Comparison of ENCODE assay signal across 9 cellular contexts in the genomic region with DNA sequence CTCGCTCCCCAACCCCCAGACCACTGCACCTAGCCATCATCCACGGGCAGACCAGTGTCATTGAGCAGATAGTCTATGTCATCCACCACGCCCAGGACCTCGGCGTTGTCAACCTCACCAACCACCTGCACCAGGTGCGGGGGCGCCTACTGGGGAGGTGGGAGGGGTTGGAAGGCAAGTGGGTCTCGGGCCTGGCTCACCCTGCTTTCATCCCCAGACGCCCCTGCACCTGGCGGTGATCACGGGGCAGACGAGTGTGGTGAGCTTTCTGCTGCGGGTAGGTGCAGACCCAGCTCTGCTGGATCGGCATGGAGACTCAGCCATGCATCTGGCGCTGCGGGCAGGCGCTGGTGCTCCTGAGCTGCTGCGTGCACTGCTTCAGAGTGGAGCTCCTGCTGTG. TPM values are rescaled to one million over a fixed set of nuclear protein-coding genes. Genes with fewer than 3 reads are reported as not detected.
DNase-seq lines count a peak whose midpoint lies in the region; ATAC-seq and TF ChIP-seq lines count a peak whose summit lies in the region.
"Had no signal": no experiment of that assay in that cellular context is flagged by ENCODE, and none has a peak within 500 bp of the region (broad histone marks: within the 10 kb centered on the region; RNA-seq: fewer than 3 reads in every experiment).

No MANE protein-coding gene starts in this region.

- H3K9ac ChIP-seq in Loucy (ENCODE audit: low read depth, low read length, poor library complexity, severe bottlenecking) (peak overlapping the region; percentile 58), neural progenitor cell (no peak overlapping the region)

- H3K27ac ChIP-seq in angular gyrus (ENCODE audit: low read depth, low read length): peak overlapping the region; percentile 73
- no peak overlapping the region for H3K27ac ChIP-seq in neural progenitor cell

- peaks cover 19% of the 10 kb centered on the region for H3K4me1 Mint-ChIP-seq in neural progenitor cell

- H2AFZ ChIP-seq in Loucy (ENCODE audit: low read length) (peak overlapping the region; percentile 83; the same call in 1 of the 2 replicates), neural progenitor cell (replicated peaks) (no peak overlapping the region)

- H3K36me3 ChIP-seq in Loucy (ENCODE audit: insufficient read depth, low read length): peaks cover 7% of the 10 kb centered on the region; the same call in 1 of the 2 replicates
- no peaks in the 10 kb centered on the region for H3K36me3 ChIP-seq in neural progenitor cell

- H3K9me3 ChIP-seq in Loucy (ENCODE audit: insufficient read depth, low read depth, low read length) (no peaks in the 10 kb centered on the region), neural progenitor cell (ENCODE audit: low read depth) (no peaks in the 10 kb centered on the region)

- no peak overlapping the region for H3K27ac Mint-ChIP-seq in neural progenitor cell

- H3K4me1 ChIP-seq in Loucy (ENCODE audit: insufficient read depth, low read length, poor library complexity, severe bottlenecking): peaks cover 19% of the 10 kb centered on the region
- H3K4me1 ChIP-seq in neural progenitor cell: peaks cover 4% of the 10 kb centered on the region

- no peaks in the 10 kb centered on the region for H3K9me2 ChIP-seq in Loucy (replicated peaks; ENCODE audit: low read depth, low read length)

- peak overlapping the region; percentile 82 for H3K4me3 Mint-ChIP-seq in neural progenitor cell

- no peak for ATAC-seq in GM21515 (IDR thresholded peaks at IDR 0.05; ENCODE audit: unreplicated experiment)
- ATAC-seq in HG03520 (IDR thresholded peaks at IDR 0.05; ENCODE audit: unreplicated experiment): no peak

- no peaks in the 10 kb centered on the region for H3K36me3 Mint-ChIP-seq in neural progenitor cell

- no peaks in the 10 kb centered on the region for H4K20me1 ChIP-seq in Loucy (ENCODE audit: insufficient read depth, low read length, poor library complexity, severe bottlenecking)
- no peaks in the 10 kb centered on the region for H4K20me1 ChIP-seq in neural progenitor cell (ENCODE audit: low read depth)

- H3K4me2 ChIP-seq in Loucy (ENCODE audit: low read depth, low read length, poor library complexity, severe bottlenecking) (peak overlapping the region; percentile 74), neural progenitor cell (peak overlapping the region; percentile 87)

- peaks cover 13% of the 10 kb centered on the region; the same call in 1 of the 2 replicates for H3K79me2 ChIP-seq in Loucy (ENCODE audit: insufficient read depth, low read length)
- H3K79me2 ChIP-seq in neural progenitor cell (ENCODE audit: low read depth): no peaks in the 10 kb centered on the region

- H3K9me3 Mint-ChIP-seq in neural progenitor cell: no peaks in the 10 kb centered on the region

- H3K27me3 ChIP-seq in Loucy (ENCODE audit: insufficient read depth, low read length, poor library complexity, severe bottlenecking) (no peaks in the 10 kb centered on the region), neural progenitor cell (peaks cover 23% of the 10 kb centered on the region)

- TF ChIP-seq CTCF in Loucy (conservative IDR thresholded peaks at IDR 0.05; ENCODE audit: low read length): no peak
- TF ChIP-seq CTCF in neural progenitor cell (IDR thresholded peaks at IDR 0.05): no peak

- peak; percentile 7 for DNase-seq in DMS79 treated with DMSO at 0.1 percent for 48 hours (lab: John Stamatoyannopoulos, UW)
- DNase-seq in neural progenitor cell (ENCODE audit: low spot score): no peak
- DNase-seq in NCI-H1694 (lab: John Stamatoyannopoulos, UW): no peak
- DNase-seq in NCI-H226: no peak

- H3K27me3 Mint-ChIP-seq in neural progenitor cell (ENCODE audit: insufficient read depth, low read depth): peaks cover 7% of the 10 kb centered on the region

- H3F3A ChIP-seq in Loucy (ENCODE audit: low read depth) (no peaks in the 10 kb centered on the region), neural progenitor cell (ENCODE audit: low read depth) (peaks cover 1% of the 10 kb centered on the region)

- H3K4me3 ChIP-seq in Loucy (ENCODE audit: low read length, poor library complexity, severe bottlenecking) (peak overlapping the region; percentile 76), neural progenitor cell (no peak overlapping the region)

RNA-seq across cellular contexts. Expression of a gene that starts 4.6 kb away (rescaled TPM):
- total RNA-seq in neural progenitor cell (ENCODE audit: low replicate concordance): 4.0 and 14.9 TPM in 2 replicates

RNA-seq across cellular contexts. Expression of a gene that starts 18.5 kb away (rescaled TPM):
- total RNA-seq in neural progenitor cell (ENCODE audit: low replicate concordance): 0.09 and 2.8 TPM in 2 replicates

RNA-seq across cellular contexts. Expression of a gene that starts 20.6 kb away (rescaled TPM):
- 4.4 and 12.2 TPM in 2 replicates for total RNA-seq in neural progenitor cell (ENCODE audit: low replicate concordance)

RNA-seq across cellular contexts. Expression of a gene that starts 32.3 kb away (rescaled TPM):
- total RNA-seq in neural progenitor cell (ENCODE audit: low replicate concordance): 64.0 and 97.4 TPM in 2 replicates

RNA-seq across cellular contexts. Expression of a gene that starts 51.3 kb away (rescaled TPM):
- not detected in 2 replicates for total RNA-seq in neural progenitor cell (ENCODE audit: low replicate concordance)
- total RNA-seq: left lobe of liver had no signal
